ENCODE assay signal across 23 cellular contexts in genomic region chr6:2229742-2230141, GRCh38. TPM values are rescaled to one million over a fixed set of nuclear protein-coding genes. Genes with fewer than 3 reads are reported as not detected.
A peak's percentile ranks its signal among the peaks of the same experiment; 100 is the strongest.
DNase-seq lines count a peak whose midpoint lies in the region; ATAC-seq, FAIRE-seq and TF ChIP-seq lines count a peak whose summit lies in the region.
"Had no signal": no experiment of that assay in that cellular context is flagged by ENCODE, and none has a peak within 500 bp of the region (broad histone marks: within the 10 kb centered on the region; RNA-seq: fewer than 3 reads in every experiment).

No MANE protein-coding gene starts in this region.

- H3K4ac ChIP-seq in H1 (replicated peaks; ENCODE audit: insufficient read length, low read depth, low read length), result no peak overlapping the region

- no peak overlapping the region for H4K91ac ChIP-seq in H1 (replicated peaks; ENCODE audit: insufficient read length, low read length)

- FAIRE-seq in HepG2 (lab: Jason Lieb, UNC) (no peak), H1 (lab: Jason Lieb, UNC) (peak; percentile 60)
- FAIRE-seq: RCC 7860 had no signal

- H2BK120ac ChIP-seq in H1 (replicated peaks; ENCODE audit: low read depth, low read length), result no peak overlapping the region

- no peak overlapping the region for H4K8ac ChIP-seq in H1 (ENCODE audit: extremely low read depth, insufficient read depth, low read length)

- 91% methylated on average over 4 of the region's 4 CpGs for WGBS in HepG2 (ENCODE audit: low lambda C conversion rate)
- 91% methylated on average over 4 of the region's 4 CpGs for WGBS in right lobe of liver (ENCODE audit: insufficient coverage, low coverage, low lambda C conversion rate, missing lambda C conversion rate)
- WGBS in H1 (ENCODE audit: extremely low coverage in 1 of 2, insufficient coverage in 1 of 2, insufficient read length in 1 of 2, insufficient replicate concordance in 2 of 2, low coverage in 1 of 2, low lambda C conversion rate in 2 of 2, missing lambda C conversion rate in 1 of 2), 2 experiments, result 74% methylated on average over 4 of the region's 4 CpGs; no CpG with 5 or more reads in 1 of the 2 experiments
- 87 to 100% methylated on average over 1 to 4 of the region's 4 CpGs for WGBS in transverse colon (ENCODE audit: low coverage in 1 of 2), 2 donors

- H2BK15ac ChIP-seq in H1 (ENCODE audit: low read length), result no peak overlapping the region

- H3K4me2 ChIP-seq in HepG2 (ENCODE audit: low read depth, low read length) (peak overlapping the region; percentile 14; the same call in 1 of the 2 replicates), H1 (ENCODE audit: insufficient read depth in 1 of 2, low read depth in 2 of 2, low read length in 2 of 2) (no peak overlapping the region)

- no peak for TF ChIP-seq CTCF in HepG2 (CRISPR knock-in tag; IDR thresholded peaks at IDR 0.05)
- no peak for TF ChIP-seq CTCF in right lobe of liver (IDR thresholded peaks at IDR 0.05)
- TF ChIP-seq CTCF in H1 (IDR thresholded peaks at IDR 0.05; ENCODE audit: control extremely low read depth in 1 of 3, insufficient read depth in 1 of 3, low read depth in 1 of 3, low read length in 3 of 3), result no peak
- TF ChIP-seq CTCF in transverse colon (IDR thresholded peaks at IDR 0.05), result no peak

- POLR2A ChIA-PET in HepG2 (lab: Yijun Ruan, JAX) (interaction anchor here (0.6 kb wide), 1 partner anchor 1555 kb away, joined by 4 read pairs; no protein-coding TSS in a partner anchor), H1 (lab: Charles Lee; ENCODE audit: partially characterized antibody) (no interaction called here)

- H3K27ac ChIP-seq in HepG2 (ENCODE audit: extremely low read length, insufficient read depth, low read length), result no peak overlapping the region
- no peak overlapping the region for H3K27ac ChIP-seq in right lobe of liver
- H3K27ac ChIP-seq in H1 (ENCODE audit: low read depth, low read length), result no peak overlapping the region
- no peak overlapping the region for H3K27ac ChIP-seq in transverse colon
- H3K27ac ChIP-seq: GM23248, SK-N-MC had no signal

- no peaks in the 10 kb centered on the region for H3K23me2 ChIP-seq in H1 (ENCODE audit: low read depth, low read length)

- DNase-seq in HepG2 (ENCODE audit: low spot score) (no peak), right lobe of liver (no peak), H1 (ENCODE audit: low read depth in 1 of 2, low spot score in 2 of 2) (no peak), islet precursor cell (peak; percentile 70), DMS79 (lab: John Stamatoyannopoulos, UW) (no peak), transverse colon (no peak), T1000 (lab: John Stamatoyannopoulos, UW) (no peak)
- DNase-seq: 8988T, ACHN, BE2C, Calu3, GM23248, KBM-7, MG63, NCI-H2029, NCI-H2227 treated with DMSO at 0.1 percent for 48 hours, NCI-H510A, NCI-H69, SIG-M5 had no signal

- CTCF ChIA-PET in HepG2 (lab: Yijun Ruan, JAX; ENCODE audit: low intra/inter-chr PET ratio, low total read pairs), result no interaction called here
- CTCF ChIA-PET in H1 (lab: Charles Lee; ENCODE audit: partially characterized antibody), result interaction anchor here (2.4 kb wide), 1 partner anchor 22 kb away, joined by 7 read pairs; no protein-coding TSS in a partner anchor

- H2AFZ ChIP-seq in HepG2 (ENCODE audit: low read length) (no peak overlapping the region), H1 (ENCODE audit: low read length) (no peak overlapping the region)
- H2AFZ ChIP-seq: GM23248 had no signal

- H3K4me3 ChIP-seq in HepG2 (replicated peaks in 1 of 3; ENCODE audit: insufficient read depth in 1 of 3, low read depth in 2 of 3, low read length in 3 of 3), result no peak overlapping the region
- H3K4me3 ChIP-seq in right lobe of liver, result no peak overlapping the region
- no peak overlapping the region for H3K4me3 ChIP-seq in H1 (ENCODE audit: extremely low read depth in 1 of 4, insufficient read depth in 2 of 4, low read depth in 3 of 4, low read length in 4 of 4)
- H3K4me3 ChIP-seq in transverse colon, result no peak overlapping the region
- H3K4me3 ChIP-seq: GM23248, MG63, SK-N-MC had no signal

- no peak overlapping the region for H3K23ac ChIP-seq in H1 (ENCODE audit: insufficient read length)

- no peak overlapping the region for H4K5ac ChIP-seq in H1 (ENCODE audit: insufficient read length, low read depth, low read length)

- no TSS peak for BruUV-seq in HepG2 (replicated peaks; lab: Mats Ljungman, UMichigan)

- no peak overlapping the region for H2BK20ac ChIP-seq in H1 (ENCODE audit: low read length)

- no peak for TF ChIP-seq EP300 in HepG2 (IDR thresholded peaks at IDR 0.05; ENCODE audit: low read depth in 2 of 2, low read length in 2 of 2)
- no peak for TF ChIP-seq EP300 in HepG2 (CRISPR knock-in tag; IDR thresholded peaks at IDR 0.05; ENCODE audit: borderline replicate concordance)
- TF ChIP-seq EP300 in H1 (IDR thresholded peaks at IDR 0.05; ENCODE audit: borderline replicate concordance in 1 of 2, low read depth in 2 of 2, low read length in 2 of 2), result no peak
- TF ChIP-seq EP300 in transverse colon (IDR thresholded peaks at IDR 0.05; ENCODE audit: low read depth), result no peak

- no peak overlapping the region for H3K14ac ChIP-seq in H1 (ENCODE audit: insufficient read length)

- no peaks in the 10 kb centered on the region for H3K27me3 ChIP-seq in HepG2 (ENCODE audit: control insufficient read depth in 1 of 2, insufficient read depth in 2 of 2, low read length in 2 of 2)
- H3K27me3 ChIP-seq in right lobe of liver, result no peaks in the 10 kb centered on the region
- H3K27me3 ChIP-seq in H1 (replicated peaks in 1 of 4; ENCODE audit: control insufficient read depth in 3 of 4, extremely low read depth in 1 of 4, insufficient read depth in 3 of 4, low read length in 3 of 4), result no peaks in the 10 kb centered on the region
- no peaks in the 10 kb centered on the region for H3K27me3 ChIP-seq in transverse colon
- H3K27me3 ChIP-seq: MG63 had no signal

- H3K9me3 ChIP-seq in HepG2 (ENCODE audit: low read length), result no peaks in the 10 kb centered on the region
- H3K9me3 ChIP-seq in right lobe of liver, result no peaks in the 10 kb centered on the region
- no peaks in the 10 kb centered on the region for H3K9me3 ChIP-seq in H1 (ENCODE audit: insufficient read depth in 2 of 2, low read depth in 1 of 2, low read length in 1 of 2)
- no peaks in the 10 kb centered on the region for H3K9me3 ChIP-seq in transverse colon
- H3K9me3 ChIP-seq: BE2C, MG63 had no signal

- H2BK12ac ChIP-seq in H1 (ENCODE audit: low read depth, low read length), result no peak overlapping the region

- no peak overlapping the region for H3K9ac ChIP-seq in HepG2 (ENCODE audit: insufficient read depth, low read depth, low read length)
- H3K9ac ChIP-seq in H1 (replicated peaks in 1 of 4; ENCODE audit: extremely low read depth in 1 of 4, low read depth in 3 of 4, low read length in 3 of 4), result no peak overlapping the region
- H3K9ac ChIP-seq: GM23248 had no signal

- H3K79me1 ChIP-seq in H1 (ENCODE audit: low read depth, low read length), result peaks cover 16% of the 10 kb centered on the region

- H4K20me1 ChIP-seq in HepG2 (ENCODE audit: insufficient read depth, low read length) (no peaks in the 10 kb centered on the region; the same call in 1 of the 2 replicates), H1 (replicated peaks in 1 of 2; ENCODE audit: control insufficient read depth in 1 of 2, insufficient read depth in 2 of 2, low read length in 2 of 2) (peaks cover 0 to 1% of the 10 kb centered on the region in 2 experiments)

- ATAC-seq in HepG2, result no peak
- no peak for ATAC-seq in right lobe of liver
- ATAC-seq in HG03045 (IDR thresholded peaks at IDR 0.05; ENCODE audit: unreplicated experiment), result no peak
- ATAC-seq: HCT116 had no signal

- TF ChIP-seq POLR2A in HepG2 (IDR thresholded peaks at IDR 0.05; ENCODE audit: insufficient read depth in 1 of 2, low read depth in 2 of 2, low read length in 2 of 2), result no peak
- no peak for TF ChIP-seq POLR2A in right lobe of liver (IDR thresholded peaks at IDR 0.05)
- TF ChIP-seq POLR2A in H1 (IDR thresholded peaks at IDR 0.05; ENCODE audit: control extremely low read depth in 1 of 2, low read depth in 2 of 2, low read length in 2 of 2), result no peak
- no peak for TF ChIP-seq POLR2A in transverse colon (IDR thresholded peaks at IDR 0.05)

- H2AK5ac ChIP-seq in H1 (ENCODE audit: low read depth, low read length), result no peak overlapping the region

- H3K56ac ChIP-seq in H1 (replicated peaks; ENCODE audit: insufficient read length, low read depth, low read length), result no peak overlapping the region

- TF ChIP-seq RAD21 in HepG2 (CRISPR knock-in tag; IDR thresholded peaks at IDR 0.05) (no peak), H1 (IDR thresholded peaks at IDR 0.05 in 1 of 2, conservative IDR thresholded peaks at IDR 0.05 in 1 of 2; ENCODE audit: low read depth in 2 of 2, low read length in 2 of 2) (no peak)

- in situ Hi-C loops in HepG2 (cut with HindIII; ENCODE audit: extremely low pct_ligation_motif_present, low pct_unique_long_range_greater_than_20kb), result no loop called here
- in situ Hi-C loops in transverse colon (cut with MboI; ENCODE audit: low pct_ligation_motif_present in 1 of 4, low pct_unique_long_range_greater_than_20kb in 1 of 4, low sequenced_read_pairs in 3 of 4), result no loop called here

- H3K36me3 ChIP-seq in HepG2 (replicated peaks in 1 of 2; ENCODE audit: control insufficient read depth in 1 of 2, insufficient read depth in 2 of 2, low read length in 2 of 2), result peaks cover 0 to 5% of the 10 kb centered on the region in 2 experiments; a peak in 2 of 5 replicates
- no peaks in the 10 kb centered on the region for H3K36me3 ChIP-seq in right lobe of liver
- no peaks in the 10 kb centered on the region for H3K36me3 ChIP-seq in H1 (ENCODE audit: control insufficient read depth in 2 of 4, insufficient read depth in 4 of 4, low read length in 3 of 4)
- H3K36me3 ChIP-seq in transverse colon, result no peaks in the 10 kb centered on the region
- H3K36me3 ChIP-seq: BE2C, MG63 had no signal

- H2BK5ac ChIP-seq in H1 (ENCODE audit: low read depth, low read length), result no peak overlapping the region

- H3K4me1 ChIP-seq in HepG2 (ENCODE audit: insufficient read depth, low read length) (peaks cover 95% of the 10 kb centered on the region), right lobe of liver (peaks cover 0 to 13% (median 3%) of the 10 kb centered on the region in 4 donors), H1 (replicated peaks in 1 of 4; ENCODE audit: control insufficient read depth in 3 of 4, insufficient read depth in 4 of 4, low read length in 3 of 4) (peaks cover 3 to 14% (median 5%) of the 10 kb centered on the region in 4 experiments; a peak in 5 of 7 replicates), transverse colon (peaks cover 0 to 20% (median 14%) of the 10 kb centered on the region in 4 donors)
- H3K4me1 ChIP-seq: BE2C had no signal

- no peak overlapping the region for H3K18ac ChIP-seq in H1 (ENCODE audit: extremely low read depth, low read length)

- intact Hi-C loops in HepG2 (cut with micrococcal nuclease; ENCODE audit: unreplicated experiment), result loop anchor here (5.0 kb wide), 1 partner anchor 67 kb away; no protein-coding TSS in a partner anchor
- intact Hi-C loops in right lobe of liver (cut with DNase I), result no loop called here
- intact Hi-C loops in transverse colon (cut with DNase I; ENCODE audit: low total_unique reads), result no loop called here

- H3K79me2 ChIP-seq in HepG2 (ENCODE audit: insufficient read depth, low read length) (peaks cover 89% of the 10 kb centered on the region), H1 (ENCODE audit: control insufficient read depth in 1 of 2, insufficient read depth in 2 of 2, low read length in 2 of 2) (peaks cover 0 to 63% of the 10 kb centered on the region in 2 experiments; a peak in 2 of 4 replicates)

RNA-seq across cellular contexts. Expression of gene GMDS, which starts 15.7 kb away (rescaled TPM):
- 59.6 and 64.4 TPM in 2 replicates for total RNA-seq in HepG2 (2016; rRNA removed; fragmentation: Illumina TruSeq; extraction: Trizol)
- total RNA-seq in HepG2 (2016; cell fraction: cytosol; rRNA removed; fragmentation: Illumina TruSeq; extraction: Trizol; ENCODE audit: low read depth), result 36.0 and 38.2 TPM in 2 replicates
- 52.1 and 61.1 TPM in 2 replicates for total RNA-seq in HepG2 (2016; cell fraction: insoluble cytoplasmic fraction; rRNA removed; fragmentation: Illumina TruSeq; extraction: Trizol)
- 27.5 and 31.6 TPM in 2 replicates for total RNA-seq in HepG2 (2016; cell fraction: membrane; rRNA removed; fragmentation: Illumina TruSeq; extraction: Trizol)
- 80.6 and 82.3 TPM in 2 replicates for total RNA-seq in HepG2 (2016; cell fraction: nucleus; rRNA removed; fragmentation: Illumina TruSeq; extraction: Trizol)
- 105 and 112 TPM in 2 replicates for polyA plus RNA-seq in HepG2 (2011; rRNA removed)
- 85.3 and 101 TPM in 2 replicates for polyA plus RNA-seq in HepG2 (2011; cell fraction: cytosol; rRNA removed)
- 48.6 and 57.8 TPM in 2 replicates for polyA plus RNA-seq in HepG2 (2011; cell fraction: nucleus; rRNA removed)
- 96.1 and 155 TPM in 2 replicates for polyA plus RNA-seq in HepG2 (2012)
- polyA plus RNA-seq in HepG2 (2016; cell fraction: cytosol; fragmentation: Illumina TruSeq; extraction: Trizol; ENCODE audit: low read depth), result 36.7 and 40.8 TPM in 2 replicates
- 123 and 133 TPM in 2 replicates for polyA plus RNA-seq in HepG2 (2016; cell fraction: insoluble cytoplasmic fraction; fragmentation: Illumina TruSeq; extraction: Trizol; ENCODE audit: low read depth)
- polyA plus RNA-seq in HepG2 (2016; cell fraction: membrane; fragmentation: Illumina TruSeq; extraction: Trizol; ENCODE audit: low read depth), result 46.7 and 49.6 TPM in 2 replicates
- 94.8 and 108 TPM in 2 replicates for polyA plus RNA-seq in HepG2 (2016; cell fraction: nucleus; fragmentation: Illumina TruSeq; extraction: Trizol; ENCODE audit: insufficient read depth, low read depth)
- polyA minus RNA-seq in HepG2 (2011; rRNA and poly(A)+ RNA removed; ENCODE audit: low replicate concordance), result 8.1 and 47.1 TPM in 2 replicates
- polyA minus RNA-seq in HepG2 (2011; cell fraction: cytosol; rRNA and poly(A)+ RNA removed), result 72.4 and 77.0 TPM in 2 replicates
- 265 and 281 TPM in 2 replicates for polyA minus RNA-seq in HepG2 (2011; cell fraction: nucleus; rRNA and poly(A)+ RNA removed)
- 10 to 100 TPM; 15.9 to 34.4 (median 23.4) TPM for total RNA-seq in right lobe of liver
- 47.6 and 50.0 TPM in 2 replicates for total RNA-seq in H1 (2021; fragmentation: NEBNext Ultra II Directional; extraction: Animal tissue kit (Norgen Biotek cat#: 25700))
- 16.8 and 27.6 TPM in 2 replicates for polyA plus RNA-seq in H1 (2011; rRNA removed)
- polyA plus RNA-seq in H1 (2011; cell fraction: cytosol; rRNA removed), result 29.7 TPM
- 13.2 TPM for polyA plus RNA-seq in H1 (2011; cell fraction: nucleus; rRNA removed)
- polyA plus RNA-seq in H1 (2012, experiment 1 of 2), result 32.0 to 54.7 TPM (median 36.8 TPM) in 4 replicates
- 40.1 TPM for polyA plus RNA-seq in H1 (2012, experiment 2 of 2)
- polyA plus RNA-seq in H1 (2013, experiment 1 of 2), result 38.8 TPM
- polyA plus RNA-seq in H1 (2013, experiment 2 of 2), result 39.7 TPM
- polyA minus RNA-seq in H1 (2011; rRNA and poly(A)+ RNA removed), result 12.5 and 15.9 TPM in 2 replicates
- polyA minus RNA-seq in H1 (2011; cell fraction: cytosol; rRNA and poly(A)+ RNA removed), result 15.9 TPM
- polyA minus RNA-seq in H1 (2011; cell fraction: nucleus; rRNA and poly(A)+ RNA removed), result 49.6 TPM
- total RNA-seq in transverse colon, result 100 to 1,000 TPM in 2 of 4 donors, 10 to 100 TPM in 2; 66.2 to 546 (median 102) TPM
